In genomic region chr4:36183232-36183631, GRCh38 we compare ENCODE assay signal across 24 cellular contexts.
DNase-seq lines count a peak whose midpoint lies in the region; ATAC-seq and TF ChIP-seq lines count a peak whose summit lies in the region.
"Had no signal": no experiment of that assay in that cellular context is flagged by ENCODE, and none has a peak within 500 bp of the region (broad histone marks: within the 10 kb centered on the region; RNA-seq: fewer than 3 reads in every experiment).

No MANE protein-coding gene starts in this region.

- TF ChIP-seq CTCF in dorsolateral prefrontal cortex (IDR thresholded peaks at IDR 0.05 in 54 of 56, conservative IDR thresholded peaks at IDR 0.05 in 2 of 56; ENCODE audit: low read depth in 1 of 56, partially characterized antibody in 56 of 56) (peak in 4 of 56 donors; percentile 4 to 36 (median 14)), thyroid gland (IDR thresholded peaks at IDR 0.05) (peak in 1 of 6 experiments; percentile 20), Peyer's patch (IDR thresholded peaks at IDR 0.05) (no peak)

- WGBS in thyroid gland, 2 donors = 30 to 31% methylated on average over 3 of the region's 3 CpGs

- H3K4me3 ChIP-seq in dorsolateral prefrontal cortex = no peak overlapping the region
- no peak overlapping the region for H3K4me3 ChIP-seq in thyroid gland (replicated peaks in 1 of 3)
- H3K4me3 ChIP-seq in Peyer's patch = no peak overlapping the region
- H3K4me3 ChIP-seq: BLaER1 treated with 17β-estradiol and CSF1 and Interleukin-3, amounts not matched to agents 10 nM and 100 nM; MG63; SK-N-MC had no signal

- DNase-seq in dorsolateral prefrontal cortex (no peak), thyroid gland (peak; percentile 29), Peyer's patch (no peak)
- DNase-seq in stimulated activated naive CD4-positive, alpha-beta T cell (lab: John Stamatoyannopoulos, UW) = no peak
- DNase-seq: Calu3; CD8-positive, alpha-beta T cell; DMS53; EL; GOT3; Kasumi-1; MG63; NCI-H1048; NCI-H1436 treated with DMSO at 0.1 percent for 48 hours; NCI-H2029; NCI-H446 treated with DMSO at 0.1 percent for 48 hours; NCI-H69; OCI-M1; SHP77 had no signal

- H3K27me3 ChIP-seq in dorsolateral prefrontal cortex = no peaks in the 10 kb centered on the region
- H3K27me3 ChIP-seq in thyroid gland = no peaks in the 10 kb centered on the region
- no peaks in the 10 kb centered on the region for H3K27me3 ChIP-seq in Peyer's patch
- H3K27me3 ChIP-seq: BLaER1 treated with 17β-estradiol and CSF1 and Interleukin-3, amounts not matched to agents 10 nM and 100 nM; MG63 had no signal

- intact Hi-C loops in dorsolateral prefrontal cortex (cut with DNase I) = no loop called here
- intact Hi-C loops in thyroid gland (cut with DNase I) = no loop called here

- H3K27ac ChIP-seq in dorsolateral prefrontal cortex (peak overlapping the region in 48 of 59 donors; percentile 3 to 84 (median 56)), thyroid gland (no peak overlapping the region), Peyer's patch (no peak overlapping the region)
- H3K27ac ChIP-seq: BLaER1 treated with 17β-estradiol and CSF1 and Interleukin-3, amounts not matched to agents 10 nM and 100 nM; SK-N-MC had no signal

- no peaks in the 10 kb centered on the region for H3K9me3 ChIP-seq in thyroid gland
- H3K9me3 ChIP-seq in Peyer's patch = no peaks in the 10 kb centered on the region
- H3K9me3 ChIP-seq: BLaER1 treated with 17β-estradiol and CSF1 and Interleukin-3, amounts not matched to agents 10 nM and 100 nM; MG63 had no signal

- no peak for TF ChIP-seq POLR2A in thyroid gland (IDR thresholded peaks at IDR 0.05)
- no peak for TF ChIP-seq POLR2A in Peyer's patch (IDR thresholded peaks at IDR 0.05)

- H3K36me3 ChIP-seq in thyroid gland = peaks cover 4 to 12% of the 10 kb centered on the region in 2 donors
- peaks cover 0 to 15% (median 0%) of the 10 kb centered on the region in 3 donors for H3K36me3 ChIP-seq in Peyer's patch
- H3K36me3 ChIP-seq: MG63 had no signal

- H3K4me1 ChIP-seq in thyroid gland = peaks cover 6 to 9% of the 10 kb centered on the region in 2 donors
- H3K4me1 ChIP-seq in Peyer's patch = no peaks in the 10 kb centered on the region

- peak; percentile 55 for ATAC-seq in GM19372 (IDR thresholded peaks at IDR 0.05; ENCODE audit: low read depth, unreplicated experiment)
- ATAC-seq in HG02798 (IDR thresholded peaks at IDR 0.05; ENCODE audit: poor library complexity, unreplicated experiment) = peak; percentile 58
- ATAC-seq in HG03521 (IDR thresholded peaks at IDR 0.05; ENCODE audit: unreplicated experiment) = no peak
- ATAC-seq: CD8-positive, alpha-beta T cell; HCT116 had no signal

Comparison
In these comparisons a context has a peak if more than half of its experiments do, and no peak if none do; other contexts are left out.
1. DNase-seq: peak in thyroid gland (2 of 2); none in dorsolateral prefrontal cortex (0 of 10), stimulated activated naive CD4-positive, alpha-beta T cell (0 of 6) and Peyer's patch (0 of 3).
2. H3K27ac ChIP-seq: peak in dorsolateral prefrontal cortex (48 of 59); none in thyroid gland (0 of 3) and Peyer's patch (0 of 4).